In the genomic region with DNA sequence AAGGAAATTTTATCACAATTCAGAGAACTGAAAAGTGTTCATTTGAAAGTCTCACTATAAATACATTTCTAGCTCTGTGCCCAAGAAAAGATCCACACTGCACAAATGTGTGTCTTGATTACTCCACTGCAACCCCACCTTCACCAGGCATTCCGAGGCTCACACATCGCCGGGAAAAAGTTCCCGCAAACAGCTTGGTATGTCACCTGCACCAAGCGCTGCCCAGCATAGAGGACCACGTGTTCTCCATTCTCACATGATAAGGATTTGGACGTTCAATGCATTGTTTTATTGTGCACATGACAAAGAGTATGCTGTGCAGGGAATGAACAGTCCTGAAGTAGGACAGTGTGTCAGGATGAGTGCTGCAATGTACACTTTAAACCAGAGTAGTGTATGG, we compare ENCODE assay signal across 32 cellular contexts.
"Had no signal": no experiment of that assay in that cellular context is flagged by ENCODE, and none has a peak within 500 bp of the region (broad histone marks: within the 10 kb centered on the region; RNA-seq: fewer than 3 reads in every experiment).

No MANE protein-coding gene starts in this region.

- H3K27me3 ChIP-seq: adrenal gland, body of pancreas, brain microvascular endothelial cell, breast epithelium had no signal

- H3K9me3 ChIP-seq: adrenal gland, body of pancreas, breast epithelium had no signal

- ATAC-seq: activated CD8-positive, alpha-beta T cell treated with anti-CD3 and anti-CD28 coated beads for 36 hours; activated naive CD4-positive, alpha-beta T cell treated with anti-CD3 and anti-CD28 coated beads, Interleukin-2, amount 50 U/mL, for 72 hours; activated T-cell treated with anti-CD3 and anti-CD28 coated beads, Interleukin-2, amount 50 U/mL, for 4 hours; activated T-cell treated with anti-CD3 and anti-CD28 coated beads, Interleukin-2, amount 50 U/mL, for 72 hours; activated T-helper 17 cell treated with anti-CD3 and anti-CD28 coated beads, Interleukin-2, amount 50 U/mL, for 72 hours; body of pancreas had no signal

- DNase-seq: activated B cell treated with CpG ODN at 0.5 μM for 24 hours; activated CD4-positive, alpha-beta memory T cell treated with anti-CD3 and anti-CD28 coated beads for 36 hours; activated CD4-positive, alpha-beta T cell treated with anti-CD3 and anti-CD28 coated beads for 4 hours; activated CD4-positive, alpha-beta T cell treated with anti-CD3 and anti-CD28 coated beads, Interleukin-2, amount 10 ng/mL, durations not matched to agents 24 days and 14 days; activated CD4-positive, alpha-beta T cell treated with anti-CD3 and anti-CD28 coated beads, Interleukin-2, amount 50 U/mL, for 1 hour; activated CD4-positive, alpha-beta T cell treated with anti-CD3 and anti-CD28 coated beads, Interleukin-2, amount 50 U/mL, for 4 hours; activated CD4-positive, CD25-positive, alpha-beta regulatory T cell treated with anti-CD3 and anti-CD28 coated beads, Interleukin-2, amount 50 U/mL, for 72 hours; activated CD8-positive, alpha-beta memory T cell treated with anti-CD3 and anti-CD28 coated beads, Interleukin-2, amount 50 U/mL, for 4 hours; activated CD8-positive, alpha-beta T cell treated with anti-CD3 and anti-CD28 coated beads for 36 hours; activated effector memory CD4-positive, alpha-beta T cell treated with anti-CD3 and anti-CD28 coated beads, Interleukin-2, amount 50 U/mL, for 16 hours; activated gamma-delta T cell treated with Interleukin-2 at 50 U/mL for 16 hours; activated naive CD4-positive, alpha-beta T cell; activated naive CD4-positive, alpha-beta T cell treated with anti-CD3 and anti-CD28 coated beads for 36 hours; activated naive CD4-positive, alpha-beta T cell treated with anti-CD3 and anti-CD28 coated beads, Interleukin-2, amount 50 U/mL, for 16 hours; activated naive CD8-positive, alpha-beta T cell treated with anti-CD3 and anti-CD28 coated beads for 36 hours; activated T-cell treated with anti-CD3 and anti-CD28 coated beads for 4 hours; activated T-cell treated with anti-CD3 and anti-CD28 coated beads, Interleukin-2, amount 50 U/mL, for 1 hour; activated T-cell treated with anti-CD3 and anti-CD28 coated beads, Interleukin-2, amount 50 U/mL, for 4 hours; activated T-cell treated with anti-CD3 and anti-CD28 coated beads, Interleukin-2, amount 50 U/mL, for 72 hours; adrenal gland; amniotic stem cell; aorta; body of pancreas; brain microvascular endothelial cell; central memory CD4-positive, alpha-beta T cell; T-helper 1 cell; T-helper 2 cell; T-helper 9 cell had no signal

- H3K4me1 ChIP-seq: adrenal gland, body of pancreas, breast epithelium had no signal

- H3K36me3 ChIP-seq: adrenal gland, brain microvascular endothelial cell, breast epithelium had no signal

- H3K27ac ChIP-seq: adrenal gland, body of pancreas, brain microvascular endothelial cell, breast epithelium, VCaP had no signal

- H3K4me3 ChIP-seq: adrenal gland, body of pancreas, breast epithelium had no signal
